8 cellular contexts compared by ENCODE assay signal in genomic region chr10:69636626-69637550, GRCh38. TPM values are rescaled to one million over a fixed set of nuclear protein-coding genes. Genes with fewer than 3 reads are reported as not detected.
DNase-seq lines count a peak whose midpoint lies in the region; ATAC-seq and TF ChIP-seq lines count a peak whose summit lies in the region.

No MANE protein-coding gene starts in this region.

- H3K23ac ChIP-seq in mesendoderm (ENCODE audit: low read length): no peak overlapping the region

- H2BK15ac ChIP-seq in mesendoderm (replicated peaks; ENCODE audit: low read depth): no peak overlapping the region

- no peak overlapping the region for H4K8ac ChIP-seq in mesendoderm (ENCODE audit: low read depth, low read length)

- H3K79me2 ChIP-seq in DND-41 (ENCODE audit: insufficient read depth, low read length) (no peaks in the 10 kb centered on the region), mesendoderm (ENCODE audit: control insufficient read depth, insufficient read depth, low read length) (no peaks in the 10 kb centered on the region)

- DNase-seq in DND-41 (no peak), KG1 (lab: John Stamatoyannopoulos, UW) (peak; percentile 2), astrocyte of the spinal cord (ENCODE audit: low read depth, low spot score) (no peak), mesendoderm (peak; percentile 56)

- in situ Hi-C loops in astrocyte of the spinal cord (cut with HindIII; ENCODE audit: low sequenced_read_pairs): no loop called here

- no CpG with 5 or more reads among the region's 9 CpGs for WGBS in mesendoderm (ENCODE audit: extremely low coverage, insufficient coverage, low lambda C conversion rate)

- H2BK120ac ChIP-seq in mesendoderm (ENCODE audit: low read depth, low read length): no peak overlapping the region

- H4K5ac ChIP-seq in mesendoderm (ENCODE audit: low read length): no peak overlapping the region

- H3K4me3 ChIP-seq in DND-41 (ENCODE audit: low read depth in 1 of 2, low read length in 2 of 2): no peak overlapping the region
- H3K4me3 ChIP-seq in astrocyte of the spinal cord (ENCODE audit: low read depth, low read length): no peak overlapping the region
- no peak overlapping the region for H3K4me3 ChIP-seq in mesendoderm (ENCODE audit: low read length)

- no peak overlapping the region for H2AFZ ChIP-seq in DND-41 (ENCODE audit: low read depth, low read length)

- H3K18ac ChIP-seq in mesendoderm (ENCODE audit: low read length): no peak overlapping the region

- H2BK5ac ChIP-seq in mesendoderm (ENCODE audit: low read length): no peak overlapping the region

- no peaks in the 10 kb centered on the region for H3K36me3 ChIP-seq in DND-41 (ENCODE audit: insufficient read depth, low read length)
- no peaks in the 10 kb centered on the region for H3K36me3 ChIP-seq in mesendoderm (ENCODE audit: control insufficient read depth, insufficient read depth, low read length)

- no peak overlapping the region for H3K4me2 ChIP-seq in DND-41 (ENCODE audit: insufficient read depth, low read length)
- H3K4me2 ChIP-seq in mesendoderm (ENCODE audit: low read length): no peak overlapping the region

- H2AK5ac ChIP-seq in mesendoderm (ENCODE audit: low read length): no peak overlapping the region

- H3K27ac ChIP-seq in DND-41 (ENCODE audit: low read length) (no peak overlapping the region), mesendoderm (ENCODE audit: low read depth, low read length) (no peak overlapping the region)

- TF ChIP-seq CTCF in DND-41 (IDR thresholded peaks at IDR 0.05; ENCODE audit: borderline replicate concordance, extremely low read depth, low read length, poor library complexity, severe bottlenecking) (peak; percentile 40), astrocyte of the spinal cord (IDR thresholded peaks at IDR 0.05; ENCODE audit: low read depth, low read length) (peak; percentile 34)

- H3K9ac ChIP-seq in DND-41 (ENCODE audit: low read depth, low read length): no peak overlapping the region
- no peak overlapping the region for H3K9ac ChIP-seq in mesendoderm (ENCODE audit: low read length)

- ATAC-seq in DND-41 (ENCODE audit: insufficient read depth, low read depth) (no peak), HG03432 (IDR thresholded peaks at IDR 0.05; ENCODE audit: unreplicated experiment) (no peak), GM19463 (IDR thresholded peaks at IDR 0.05; ENCODE audit: unreplicated experiment) (no peak), GM21390 (IDR thresholded peaks at IDR 0.05; ENCODE audit: unreplicated experiment) (no peak), HG03139 (IDR thresholded peaks at IDR 0.05; ENCODE audit: unreplicated experiment) (no peak)

- no peaks in the 10 kb centered on the region; the same call in 1 of the 2 replicates for H4K20me1 ChIP-seq in DND-41 (ENCODE audit: insufficient read depth, low read length)

- H3K79me1 ChIP-seq in mesendoderm (ENCODE audit: low read length): no peaks in the 10 kb centered on the region

- H3K4me1 ChIP-seq in DND-41 (ENCODE audit: insufficient read depth, low read length) (no peaks in the 10 kb centered on the region), mesendoderm (ENCODE audit: control insufficient read depth, low read depth, low read length) (no peaks in the 10 kb centered on the region)

- H3K9me3 ChIP-seq in DND-41 (ENCODE audit: insufficient read depth, low read length, severe bottlenecking): no peaks in the 10 kb centered on the region

- no peak overlapping the region for H3K56ac ChIP-seq in mesendoderm (ENCODE audit: low read length)

- H3K4ac ChIP-seq in mesendoderm (ENCODE audit: low read depth, low read length): no peak overlapping the region

- no peaks in the 10 kb centered on the region for H3K27me3 ChIP-seq in DND-41 (ENCODE audit: insufficient read depth, low read length, poor library complexity)
- H3K27me3 ChIP-seq in mesendoderm (ENCODE audit: insufficient read depth, low read length, poor library complexity): no peaks in the 10 kb centered on the region

RNA-seq across cellular contexts. Expression of gene FAM241B, which starts 6.8 kb away (rescaled TPM):
- polyA plus RNA-seq in mesendoderm (2013, experiment 1 of 2): 16.2 TPM
- 16.9 TPM for polyA plus RNA-seq in mesendoderm (2013, experiment 2 of 2)

Comparison
In these comparisons a context has a peak if more than half of its experiments do, and no peak if none do; other contexts are left out.
1. DNase-seq: peak in KG1 (single experiment) and mesendoderm (single experiment); none in DND-41 (single experiment) and astrocyte of the spinal cord (single experiment).